In genomic region chr13:19817106-19817505, GRCh38 we compare ENCODE assay signal across 26 cellular contexts.
"Had no signal": no experiment of that assay in that cellular context is flagged by ENCODE, and none has a peak within 500 bp of the region (broad histone marks: within the 10 kb centered on the region; RNA-seq: fewer than 3 reads in every experiment).

No MANE protein-coding gene starts in this region.

- H3K27ac Mint-ChIP-seq: endodermal cell; nephron; stimulated activated effector memory CD8-positive, alpha-beta T cell treated with anti-CD3 and anti-CD28 coated beads, Interleukin-12 subunit alpha, Interleukin-12 subunit beta, amount 100 ng/mL, for 72 hours; type B pancreatic cell had no signal

- H3K9me3 ChIP-seq: esophagus muscularis mucosa, gastroesophageal sphincter, heart left ventricle, lower lobe of right lung, psoas muscle, sigmoid colon, stomach, testis, tibial artery had no signal

- H3K27me3 Mint-ChIP-seq: type B pancreatic cell had no signal

- H3K27me3 ChIP-seq: dorsolateral prefrontal cortex, esophagus muscularis mucosa, foreskin keratinocyte, gastroesophageal sphincter, heart left ventricle, hepatocyte, sigmoid colon, stomach, testis, tibial artery had no signal

- H3K4me1 ChIP-seq: esophagus muscularis mucosa, foreskin keratinocyte, gastroesophageal sphincter, heart left ventricle, lower lobe of right lung, psoas muscle, sigmoid colon, stomach, testis, tibial artery had no signal

- H3K4me1 Mint-ChIP-seq: endodermal cell, nephron had no signal

- ATAC-seq: foreskin keratinocyte; gastroesophageal sphincter; left colon; left ventricle myocardium superior; psoas muscle; stimulated activated effector memory CD8-positive, alpha-beta T cell treated with anti-CD3 and anti-CD28 coated beads, Interleukin-12 subunit alpha, Interleukin-12 subunit beta, amount 100 ng/mL, for 72 hours had no signal

- H3K4me3 Mint-ChIP-seq: endodermal cell; nephron; stimulated activated effector memory CD8-positive, alpha-beta T cell treated with anti-CD3 and anti-CD28 coated beads, Interleukin-12 subunit alpha, Interleukin-12 subunit beta, amount 100 ng/mL, for 72 hours; type B pancreatic cell had no signal

- H3K4me3 ChIP-seq: dorsolateral prefrontal cortex, esophagus muscularis mucosa, gastroesophageal sphincter, heart left ventricle, hepatocyte, lower lobe of right lung, psoas muscle, sigmoid colon, stomach, testis, tibial artery had no signal

- H3K9me3 Mint-ChIP-seq: nephron; stimulated activated effector memory CD8-positive, alpha-beta T cell treated with anti-CD3 and anti-CD28 coated beads, Interleukin-12 subunit alpha, Interleukin-12 subunit beta, amount 100 ng/mL, for 72 hours; type B pancreatic cell had no signal

- H3K27ac ChIP-seq: dorsolateral prefrontal cortex, esophagus muscularis mucosa, foreskin keratinocyte, gastroesophageal sphincter, heart left ventricle, hepatocyte, lower lobe of right lung, psoas muscle, sigmoid colon, stomach, testis, tibial artery had no signal

- DNase-seq: cortex of kidney; dorsolateral prefrontal cortex; effector CD4-positive, alpha-beta T cell; endodermal cell; foreskin keratinocyte; heart left ventricle; islet precursor cell; kidney glomerular epithelial cell; left colon; left ventricle myocardium superior; lower lobe of right lung; nucleus accumbens; psoas muscle; sigmoid colon; stimulated activated CD4-positive, alpha-beta T cell treated with anti-CD3 and anti-CD28 coated beads, Interleukin-2, amount 100 ng/mL, for 24 hours; stimulated activated CD4-positive, alpha-beta T cell treated with anti-CD3 and anti-CD28 coated beads, Interleukin-4, amount 100 ng/mL, for 24 hours; stimulated activated naive CD4-positive, alpha-beta T cell treated with Interleukin-2 at 50 U/mL for 16 hours; stomach; testis; tibial artery had no signal
